9 cellular contexts compared by ENCODE assay signal in the genomic region with DNA sequence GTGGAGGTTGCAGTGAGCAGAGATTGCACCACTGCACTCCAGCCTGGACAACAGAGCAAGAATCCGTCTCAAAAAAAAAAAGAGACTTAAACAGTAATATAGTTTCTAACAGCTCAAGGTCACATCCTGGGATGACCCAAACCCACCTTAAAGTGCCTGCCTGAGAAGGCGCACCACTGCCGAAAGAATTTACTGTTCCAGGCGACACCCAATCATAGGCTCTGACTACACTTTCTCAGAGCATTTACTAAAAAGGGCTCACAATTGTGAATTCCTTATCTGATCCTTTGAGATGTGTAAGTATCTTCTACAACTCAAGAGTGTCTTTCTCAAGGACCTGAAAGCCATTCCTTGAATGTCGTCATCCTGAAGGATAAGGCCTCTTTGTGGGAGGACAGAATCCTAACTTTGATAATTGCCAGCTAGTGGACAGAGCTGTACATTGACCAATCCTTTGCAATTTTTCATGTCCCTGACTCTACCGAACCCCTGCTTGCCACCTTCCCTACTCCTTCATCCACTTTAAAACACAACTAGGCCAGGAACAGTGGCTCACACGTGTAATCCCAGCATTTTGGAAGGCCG.
"Had no signal": no experiment of that assay in that cellular context is flagged by ENCODE, and none has a peak within 500 bp of the region (broad histone marks: within the 10 kb centered on the region; RNA-seq: fewer than 3 reads in every experiment).

No MANE protein-coding gene starts in this region.

- H3K27ac Mint-ChIP-seq: activated CD4-positive, alpha-beta memory T cell treated with anti-CD3 and anti-CD28 coated beads for 36 hours; stimulated activated effector memory CD8-positive, alpha-beta T cell treated with anti-CD3 and anti-CD28 coated beads, Interleukin-12 subunit alpha, Interleukin-12 subunit beta, amount 100 ng/mL, for 72 hours had no signal

- H3K27me3 Mint-ChIP-seq: activated CD4-positive, alpha-beta memory T cell treated with anti-CD3 and anti-CD28 coated beads for 36 hours had no signal

- H3K36me3 Mint-ChIP-seq: activated CD4-positive, alpha-beta memory T cell treated with anti-CD3 and anti-CD28 coated beads for 36 hours had no signal

- ATAC-seq: stimulated activated effector memory CD8-positive, alpha-beta T cell treated with anti-CD3 and anti-CD28 coated beads, Interleukin-12 subunit alpha, Interleukin-12 subunit beta, amount 100 ng/mL, for 72 hours had no signal

- H3K4me3 Mint-ChIP-seq: activated CD4-positive, alpha-beta memory T cell treated with anti-CD3 and anti-CD28 coated beads for 36 hours; stimulated activated effector memory CD8-positive, alpha-beta T cell treated with anti-CD3 and anti-CD28 coated beads, Interleukin-12 subunit alpha, Interleukin-12 subunit beta, amount 100 ng/mL, for 72 hours had no signal

- DNase-seq: activated CD4-positive, alpha-beta memory T cell treated with anti-CD3 and anti-CD28 coated beads for 36 hours; activated CD4-positive, alpha-beta T cell treated with anti-CD3 and anti-CD28 coated beads for 1 hour; activated gamma-delta T cell treated with Interleukin-2 at 50 U/mL for 16 hours; activated T-cell treated with anti-CD3 and anti-CD28 coated beads, Interleukin-2, amount 50 U/mL, for 48 hours; caudate nucleus; kidney glomerular epithelial cell; mesendoderm; T1000 had no signal

- H3K9me3 Mint-ChIP-seq: activated CD4-positive, alpha-beta memory T cell treated with anti-CD3 and anti-CD28 coated beads for 36 hours; stimulated activated effector memory CD8-positive, alpha-beta T cell treated with anti-CD3 and anti-CD28 coated beads, Interleukin-12 subunit alpha, Interleukin-12 subunit beta, amount 100 ng/mL, for 72 hours had no signal
